Comparison of ENCODE assay signal across 9 cellular contexts in genomic region chr7:101870361-101871062, GRCh38. TPM values are rescaled to one million over a fixed set of nuclear protein-coding genes. Genes with fewer than 3 reads are reported as not detected.
DNase-seq lines count a peak whose midpoint lies in the region; ATAC-seq and TF ChIP-seq lines count a peak whose summit lies in the region.
"Had no signal": no experiment of that assay in that cellular context is flagged by ENCODE, and none has a peak within 500 bp of the region (broad histone marks: within the 10 kb centered on the region; RNA-seq: fewer than 3 reads in every experiment).

No MANE protein-coding gene starts in this region.

- H3K9ac ChIP-seq in IMR-90 (ENCODE audit: low read depth, low read length) = no peak overlapping the region

- no peak overlapping the region for H2AK5ac ChIP-seq in IMR-90 (ENCODE audit: low read depth, low read length)

- ATAC-seq in IMR-90 (ENCODE audit: low read depth) (peak; percentile 63), GM19023 (IDR thresholded peaks at IDR 0.05; ENCODE audit: unreplicated experiment) (no peak), HG03442 (IDR thresholded peaks at IDR 0.05; ENCODE audit: unreplicated experiment) (no peak)
- ATAC-seq in stimulated activated naive CD8-positive, alpha-beta T cell treated with anti-CD3 and anti-CD28 coated beads, Interleukin-15, Interleukin-2, amounts not matched to agents 100 U/mL and 50 U/mL, for 24 hours = no peak

- no peaks in the 10 kb centered on the region for H3K27me3 ChIP-seq in IMR-90 (ENCODE audit: control insufficient read depth, insufficient read depth, low read length)
- no peaks in the 10 kb centered on the region for H3K27me3 ChIP-seq in breast epithelium

- TF ChIP-seq RAD21 in IMR-90 (IDR thresholded peaks at IDR 0.05; ENCODE audit: low read length) = no peak

- intact Hi-C loops in IMR-90 (cut with micrococcal nuclease) = no loop called here
- intact Hi-C loops in breast epithelium (cut with DNase I; ENCODE audit: low total_unique reads) = loop anchor here (10.0 kb wide), 1 partner anchor 1296 kb away; the partner anchor contains the start of gene SAP25

- no peaks in the 10 kb centered on the region; the same call in 1 of the 2 replicates for H3K36me3 ChIP-seq in IMR-90 (ENCODE audit: control insufficient read depth, insufficient read depth, low read length)
- no peaks in the 10 kb centered on the region for H3K36me3 ChIP-seq in breast epithelium
- peaks cover 8% of the 10 kb centered on the region for H3K36me3 ChIP-seq in mesodermal cell (ENCODE audit: control insufficient read depth, insufficient read depth, low read length)

- H3K4me3 ChIP-seq in IMR-90 (ENCODE audit: insufficient read depth, low read depth, low read length) = no peak overlapping the region
- H3K4me3 ChIP-seq in breast epithelium = peak overlapping the region in 1 of 3 donors; percentile 0
- no peak overlapping the region for H3K4me3 ChIP-seq in mesodermal cell (ENCODE audit: extremely low read depth, insufficient read depth, low read length, poor library complexity, severe bottlenecking)

- H2AFZ ChIP-seq in IMR-90 (replicated peaks; ENCODE audit: low read length, poor library complexity) = no peak overlapping the region

- dilution Hi-C loops in IMR-90 (cut with HindIII; ENCODE audit: low sequenced_read_pairs, unreplicated experiment) = no loop called here

- TF ChIP-seq CTCF in IMR-90 (conservative IDR thresholded peaks at IDR 0.05; ENCODE audit: low read depth, low read length) (0 out of 2 replicates have a peak, but pooled peaks have one; percentile 10), breast epithelium (IDR thresholded peaks at IDR 0.05) (peak in 2 of 3 donors; percentile 13 to 28)

- no peak overlapping the region for H3K18ac ChIP-seq in IMR-90 (ENCODE audit: low read depth, low read length)

- H4K91ac ChIP-seq in IMR-90 (ENCODE audit: insufficient read depth, low read depth, low read length) = no peak overlapping the region

- H4K5ac ChIP-seq in IMR-90 (ENCODE audit: low read depth, low read length) = no peak overlapping the region

- H3K56ac ChIP-seq in IMR-90 (ENCODE audit: extremely low read depth, insufficient read depth, low read length) = no peak overlapping the region

- TF ChIP-seq POLR2A in IMR-90 (IDR thresholded peaks at IDR 0.05; ENCODE audit: low read depth, low read length) (no peak), breast epithelium (IDR thresholded peaks at IDR 0.05) (no peak)

- no peak overlapping the region for H3K14ac ChIP-seq in IMR-90 (replicated peaks; ENCODE audit: low read depth, low read length)

- no peak overlapping the region for H3K23ac ChIP-seq in IMR-90 (ENCODE audit: low read depth, low read length)

- H3K4me2 ChIP-seq in IMR-90 (ENCODE audit: low read depth, low read length) = no peak overlapping the region; the same call in 1 of the 2 replicates

- CTCF ChIA-PET in IMR-90 (lab: Yijun Ruan, JAX) = interaction anchor here (1.2 kb wide), 1 partner anchor 9 kb away, joined by 3 read pairs; no protein-coding TSS in a partner anchor

- H3K9me3 ChIP-seq in IMR-90 (ENCODE audit: control insufficient read depth, insufficient read depth, low read length) (no peaks in the 10 kb centered on the region), breast epithelium (no peaks in the 10 kb centered on the region), mesodermal cell (ENCODE audit: control insufficient read depth, low read length) (no peaks in the 10 kb centered on the region)

- DNase-seq in DMS153 (lab: John Stamatoyannopoulos, UW) = peak; percentile 29
- peak; percentile 59 for DNase-seq in IMR-90
- DNase-seq in breast epithelium (ENCODE audit: low spot score in 2 of 2) = no peak
- DNase-seq in hippocampal formation (lab: John Stamatoyannopoulos, UW) = no peak
- no peak for DNase-seq in stimulated activated naive CD8-positive, alpha-beta T cell treated with anti-CD3 and anti-CD28 coated beads, Interleukin-15, Interleukin-2, amounts not matched to agents 100 U/mL and 50 U/mL, for 24 hours
- DNase-seq: aorta had no signal

- POLR2A ChIA-PET in IMR-90 (lab: Charles Lee; ENCODE audit: unreplicated experiment) = no interaction called here

- no TSS peak for BruUV-seq in IMR-90 (replicated peaks; lab: Mats Ljungman, UMichigan)

- H2BK5ac ChIP-seq in IMR-90 (ENCODE audit: low read depth, low read length, poor library complexity, severe bottlenecking) = no peak overlapping the region

- H3K79me1 ChIP-seq in IMR-90 (ENCODE audit: low read depth in 1 of 2, low read length in 2 of 2) = peaks cover 34 to 86% of the 10 kb centered on the region in 2 experiments

- H3K4me1 ChIP-seq in IMR-90 (ENCODE audit: control insufficient read depth, insufficient read depth, low read length) = peaks cover 31% of the 10 kb centered on the region
- no peaks in the 10 kb centered on the region for H3K4me1 ChIP-seq in breast epithelium
- H3K4me1 ChIP-seq in mesodermal cell (ENCODE audit: control insufficient read depth, insufficient read depth, low read length, poor library complexity, severe bottlenecking) = peaks cover 29% of the 10 kb centered on the region

- H2BK20ac ChIP-seq in IMR-90 (ENCODE audit: low read depth, low read length) = no peak overlapping the region

- in situ Hi-C loops in IMR-90 (cut with MboI; ENCODE audit: low sequenced_read_pairs) = no loop called here

- H4K20me1 ChIP-seq in IMR-90 (ENCODE audit: insufficient read depth, low read length) = peaks cover 57% of the 10 kb centered on the region

- no peak overlapping the region for H2BK15ac ChIP-seq in IMR-90 (ENCODE audit: low read depth, low read length)

- 0 out of 2 replicates have a peak overlapping the region, but pooled peaks have one; percentile 58 for H3K4ac ChIP-seq in IMR-90 (ENCODE audit: low read depth, low read length)

- no peak overlapping the region for H2BK120ac ChIP-seq in IMR-90 (ENCODE audit: low read depth, low read length)

- H3K9me1 ChIP-seq in IMR-90 (ENCODE audit: insufficient read depth, low read length) = peaks cover 31% of the 10 kb centered on the region

- no peak overlapping the region for H2AK9ac ChIP-seq in IMR-90 (replicated peaks; ENCODE audit: low read depth, low read length, poor library complexity)

- H3K27ac ChIP-seq in IMR-90 (ENCODE audit: insufficient read depth, low read length) (no peak overlapping the region), breast epithelium (peak overlapping the region; percentile 30 to 56), mesodermal cell (ENCODE audit: low read depth, low read length, severe bottlenecking) (peak overlapping the region; percentile 81)

- no peak overlapping the region for H4K8ac ChIP-seq in IMR-90 (ENCODE audit: low read depth in 2 of 2, low read length in 2 of 2)

- WGBS in IMR-90 (ENCODE audit: extremely low coverage in 2 of 2, insufficient read length in 1 of 2), 2 experiments = 80% methylated on average over 2 of the region's 12 CpGs; no CpG with 5 or more reads in 1 of the 2 experiments
- 78 to 91% methylated on average over 9 to 12 of the region's 12 CpGs for WGBS in mesodermal cell (ENCODE audit: insufficient coverage in 2 of 2), 2 experiments

TF ChIP-seq in IMR-90, 13 proteins besides CTCF, POLR2A, EP300 and RAD21:
- TF ChIP-seq ELK1 (IDR thresholded peaks at IDR 0.05; ENCODE audit: borderline replicate concordance, low read depth, low read length) (no peak), USF2 (IDR thresholded peaks at IDR 0.05; ENCODE audit: low read depth, low read length) (no peak), MAZ (IDR thresholded peaks at IDR 0.05; ENCODE audit: borderline replicate concordance, low read depth, low read length) (no peak), CHD1 (IDR thresholded peaks at IDR 0.05; ENCODE audit: low read depth, low read length) (no peak), CEBPB (IDR thresholded peaks at IDR 0.05; ENCODE audit: low read depth, low read length) (0 out of 2 replicates have a peak, but pooled peaks have one; percentile 16), BHLHE40 (IDR thresholded peaks at IDR 0.05; ENCODE audit: low read depth, low read length) (peak; percentile 40; the same call in 1 of the 2 replicates), MXI1 (IDR thresholded peaks at IDR 0.05; ENCODE audit: borderline replicate concordance, low read depth, low read length) (no peak), RCOR1 (IDR thresholded peaks at IDR 0.05; ENCODE audit: insufficient replicate concordance, low read length) (no peak), SMC3 (IDR thresholded peaks at IDR 0.05; ENCODE audit: low read depth, low read length) (0 out of 2 replicates have a peak, but pooled peaks have one; percentile 13), RFX5 (IDR thresholded peaks at IDR 0.05; ENCODE audit: low read depth, low read length) (no peak), NFE2L2 (IDR thresholded peaks at IDR 0.05; ENCODE audit: low read depth, low read length) (no peak), FOS (IDR thresholded peaks at IDR 0.05; ENCODE audit: low read depth, low read length) (no peak), MAFK (IDR thresholded peaks at IDR 0.05; ENCODE audit: low read depth, low read length) (no peak)
TF ChIP-seq in IMR-90: peak in this region for 3.

RNA-seq across cellular contexts. Expression of gene CUX1, which starts 53.1 kb away (rescaled TPM):
- total RNA-seq in IMR-90 (2012; rRNA removed) (19.7 TPM in 2 replicates), breast epithelium (10 to 100 TPM; 35.1 to 54.4 (median 41.1) TPM)
- polyA plus RNA-seq in IMR-90 (2012; rRNA removed) = 45.2 and 46.4 TPM in 2 replicates
- 45.4 and 65.3 TPM in 2 replicates for polyA plus RNA-seq in IMR-90 (2012; cell fraction: cytosol; rRNA removed)
- 19.7 and 27.9 TPM in 2 replicates for polyA plus RNA-seq in IMR-90 (2012; cell fraction: nucleus; rRNA removed; ENCODE audit: low replicate concordance)
- 37.0 TPM for polyA plus RNA-seq in mesodermal cell (2013, experiment 1 of 2)
- polyA plus RNA-seq in mesodermal cell (2013, experiment 2 of 2) = 39.5 TPM

Comparison
In these comparisons a context has a peak if more than half of its experiments do, and no peak if none do; other contexts are left out.
1. DNase-seq: peak in DMS153 (single experiment) and IMR-90 (single experiment); none in breast epithelium (0 of 2), hippocampal formation (0 of 2) and stimulated activated naive CD8-positive, alpha-beta T cell treated with anti-CD3 and anti-CD28 coated beads, Interleukin-15, Interleukin-2, amounts not matched to agents 100 U/mL and 50 U/mL, for 24 hours (single experiment).